13 cellular contexts compared by ENCODE assay signal in the genomic region with DNA sequence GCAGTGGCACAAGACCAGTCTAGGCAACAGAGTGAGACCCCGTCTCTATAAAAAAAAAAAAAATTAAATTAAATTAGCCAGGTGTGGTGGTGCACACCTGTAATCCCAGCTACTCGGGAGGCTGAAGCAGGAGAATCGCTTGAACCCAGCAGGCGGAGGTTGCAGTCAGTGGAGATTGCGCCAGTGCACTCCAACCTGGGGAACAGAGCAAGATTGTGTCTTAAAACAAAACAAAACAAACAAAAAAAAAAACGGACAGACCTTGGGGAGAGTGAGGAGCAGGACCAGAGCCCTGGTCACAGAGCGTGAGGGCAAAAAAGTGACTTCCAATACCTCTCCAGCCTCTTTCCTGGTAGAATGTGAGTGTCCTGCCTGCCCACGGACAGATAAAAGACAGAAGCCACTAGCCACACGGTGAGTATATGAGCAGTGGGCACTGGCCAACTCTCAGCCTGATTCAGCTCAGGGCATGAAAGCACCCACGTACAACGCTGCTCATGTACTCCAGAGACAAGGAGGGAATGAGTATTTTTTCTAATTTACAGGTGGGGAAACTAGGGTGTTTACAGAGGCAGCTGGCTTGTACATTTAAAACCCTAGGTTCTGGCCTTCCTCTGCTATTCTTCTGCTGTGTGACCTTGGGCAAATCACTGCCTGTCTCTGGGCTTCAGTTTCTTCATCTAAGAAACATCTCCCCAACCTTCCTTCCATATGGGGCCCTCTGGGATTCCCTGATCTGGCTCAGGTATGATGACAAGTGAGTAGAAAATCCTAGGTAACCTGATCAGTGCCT. TPM values are rescaled to one million over a fixed set of nuclear protein-coding genes. Genes with fewer than 3 reads are reported as not detected.
DNase-seq lines count a peak whose midpoint lies in the region; ATAC-seq and TF ChIP-seq lines count a peak whose summit lies in the region.
"Had no signal": no experiment of that assay in that cellular context is flagged by ENCODE, and none has a peak within 500 bp of the region (broad histone marks: within the 10 kb centered on the region; RNA-seq: fewer than 3 reads in every experiment).

No MANE protein-coding gene starts in this region.

- no peak overlapping the region for H3K4ac ChIP-seq in H9 (ENCODE audit: low read depth, low read length)

- H3K27ac ChIP-seq in H9 (ENCODE audit: insufficient read length, low read depth, low read length) (no peak overlapping the region), SJCRH30 (0 out of 2 replicates have a peak overlapping the region, but pooled peaks have one; percentile 9), gastroesophageal sphincter (peak overlapping the region in 3 of 4 donors; percentile 83 to 86 (median 85)), gastrocnemius medialis (peak overlapping the region; percentile 49 to 66 (median 54))

- no peaks in the 10 kb centered on the region for H3K79me2 ChIP-seq in H9 (ENCODE audit: insufficient read depth, low read length)

- in situ Hi-C loops in gastrocnemius medialis (cut with MboI; ENCODE audit: low sequenced_read_pairs in 4 of 4) = no loop called here

- WGBS in H9 (ENCODE audit: extremely low coverage, insufficient read length, low lambda C conversion rate) = no CpG with 5 or more reads among the region's 11 CpGs
- 48 to 69% methylated on average over 8 to 11 of the region's 11 CpGs for WGBS in gastroesophageal sphincter (ENCODE audit: low coverage in 1 of 2), 2 donors

- TF ChIP-seq CTCF in H9 (conservative IDR thresholded peaks at IDR 0.05) = no peak
- TF ChIP-seq CTCF in gastroesophageal sphincter (IDR thresholded peaks at IDR 0.05) = no peak
- TF ChIP-seq CTCF in gastrocnemius medialis (IDR thresholded peaks at IDR 0.05 in 4 of 5, conservative IDR thresholded peaks at IDR 0.05 in 1 of 5) = no peak

- TF ChIP-seq POLR2A in gastroesophageal sphincter (IDR thresholded peaks at IDR 0.05) (no peak), gastrocnemius medialis (IDR thresholded peaks at IDR 0.05) (no peak)

- H3K56ac ChIP-seq in H9 (ENCODE audit: insufficient read length, low read depth, low read length) = no peak overlapping the region

- no peak overlapping the region for H4K5ac ChIP-seq in H9 (ENCODE audit: insufficient read length, low read depth, low read length)

- H2AK5ac ChIP-seq in H9 (ENCODE audit: insufficient read length, low read length) = no peak overlapping the region

- H3K27ac Mint-ChIP-seq in H9 = peak overlapping the region; percentile 71 to 97 (median 84); a peak in 6 of 7 replicates
- H3K27ac Mint-ChIP-seq: T-helper 2 cell treated with Interferon-gamma antibody and Interleukin-4, amounts not matched to agents 5 μg/mL and 100 μg/mL, for 36 hours had no signal

- peak overlapping the region; percentile 58 for H3K18ac ChIP-seq in H9 (ENCODE audit: insufficient read length, low read depth, low read length)

- H3K23ac ChIP-seq in H9 (ENCODE audit: insufficient read length, low read depth, low read length) = no peak overlapping the region

- H3K27me3 ChIP-seq in H9 (ENCODE audit: insufficient read depth, low read length) (peaks cover 2% of the 10 kb centered on the region; the same call in 1 of the 2 replicates), SJCRH30 (no peaks in the 10 kb centered on the region), gastroesophageal sphincter (no peaks in the 10 kb centered on the region), gastrocnemius medialis (no peaks in the 10 kb centered on the region)

- H3K4me3 Mint-ChIP-seq in H9 = peak overlapping the region; percentile 24 to 59; a peak in 4 of 5 replicates

- H3K14ac ChIP-seq in H9 (ENCODE audit: insufficient read depth, low read length) = no peak overlapping the region

- H2AFZ ChIP-seq in H9 (ENCODE audit: low read length) = no peak overlapping the region

- no peaks in the 10 kb centered on the region for H3K36me3 ChIP-seq in SJCRH30
- H3K36me3 ChIP-seq in gastroesophageal sphincter = no peaks in the 10 kb centered on the region
- H3K36me3 ChIP-seq in gastrocnemius medialis = no peaks in the 10 kb centered on the region

- intact Hi-C loops in gastrocnemius medialis (cut with DNase I; ENCODE audit: low total_unique reads) = loop anchor here (10.0 kb wide), 1 partner anchor 466 kb away; the partner anchor contains the start of gene HSPA5

- no peak overlapping the region for H2BK5ac ChIP-seq in H9 (ENCODE audit: insufficient read length, low read length)

- peaks cover 27 to 38% of the 10 kb centered on the region in 2 experiments for H3K4me1 Mint-ChIP-seq in H9

- H3T11ph ChIP-seq in H9 (ENCODE audit: low read length) = no peak overlapping the region

- no peak overlapping the region for H2BK120ac ChIP-seq in H9 (ENCODE audit: low read depth, low read length, poor library complexity, severe bottlenecking)

- DNase-seq in H9 (no peak), SJCRH30 (no peak), gastrocnemius medialis (peak in 1 of 2 donors; percentile 10), NCI-H345 (lab: John Stamatoyannopoulos, UW) (no peak)
- DNase-seq: effector memory CD8-positive, alpha-beta T cell; Kasumi-1; naive B cell; NCI-H2107; stimulated activated CD4-positive, alpha-beta T cell treated with anti-CD3 and anti-CD28 coated beads, Interleukin-15, amount 100 ng/mL, for 24 hours had no signal

- H4K91ac ChIP-seq in H9 (ENCODE audit: insufficient read length, low read depth, low read length) = no peak overlapping the region

- TF ChIP-seq EP300 in gastroesophageal sphincter (IDR thresholded peaks at IDR 0.05) = no peak

- H3K4me2 ChIP-seq in H9 (ENCODE audit: insufficient read depth, insufficient read length, low read length) = no peak overlapping the region

- H2BK12ac ChIP-seq in H9 (ENCODE audit: insufficient read length, low read depth, low read length) = no peak overlapping the region

- H3K9me3 ChIP-seq in H9 (ENCODE audit: control insufficient read depth, low read depth, low read length) = no peaks in the 10 kb centered on the region
- H3K9me3 ChIP-seq in SJCRH30 (replicated peaks) = no peaks in the 10 kb centered on the region
- no peaks in the 10 kb centered on the region for H3K9me3 ChIP-seq in gastroesophageal sphincter
- no peaks in the 10 kb centered on the region for H3K9me3 ChIP-seq in gastrocnemius medialis

- H3K9ac ChIP-seq in H9 (ENCODE audit: extremely low read depth, insufficient read length, low read length) = no peak overlapping the region

- no peaks in the 10 kb centered on the region; a peak in 2 of 7 replicates for H3K36me3 Mint-ChIP-seq in H9 (ENCODE audit: insufficient read depth in 1 of 3, low read depth in 3 of 3)
- H3K36me3 Mint-ChIP-seq: naive B cell had no signal

- peaks cover 2% of the 10 kb centered on the region in 2 experiments; a peak in 1 of 5 replicates for H3K9me3 Mint-ChIP-seq in H9
- H3K9me3 Mint-ChIP-seq: effector memory CD8-positive, alpha-beta T cell; naive B cell; T-helper 2 cell treated with Interferon-gamma antibody and Interleukin-4, amounts not matched to agents 5 μg/mL and 100 μg/mL, for 36 hours had no signal

- peaks cover 9% of the 10 kb centered on the region for H3K23me2 ChIP-seq in H9 (ENCODE audit: insufficient read length, low read depth, low read length, poor library complexity, severe bottlenecking)

- no peak overlapping the region for H3K4me3 ChIP-seq in SJCRH30
- H3K4me3 ChIP-seq in gastroesophageal sphincter = no peak overlapping the region
- H3K4me3 ChIP-seq in gastrocnemius medialis = no peak overlapping the region

- ATAC-seq in gastroesophageal sphincter (no peak), gastrocnemius medialis (no peak), HG03442 (IDR thresholded peaks at IDR 0.05; ENCODE audit: unreplicated experiment) (no peak), GM19463 (IDR thresholded peaks at IDR 0.05; ENCODE audit: unreplicated experiment) (no peak)
- ATAC-seq: effector memory CD8-positive, alpha-beta T cell had no signal

- H4K20me1 ChIP-seq in H9 (ENCODE audit: control insufficient read depth, insufficient read depth, insufficient read length) = no peaks in the 10 kb centered on the region

- no peak overlapping the region for H4K8ac ChIP-seq in H9 (replicated peaks; ENCODE audit: insufficient read length, low read depth, low read length)

- H3K79me1 ChIP-seq in H9 (ENCODE audit: insufficient read depth, low read depth, low read length, poor library complexity, severe bottlenecking) = no peaks in the 10 kb centered on the region

- H3K4me1 ChIP-seq in H9 (ENCODE audit: insufficient read depth, low read length) = peaks cover 5% of the 10 kb centered on the region; the same call in 1 of the 2 replicates
- peaks cover 24% of the 10 kb centered on the region for H3K4me1 ChIP-seq in SJCRH30
- H3K4me1 ChIP-seq in gastroesophageal sphincter = peaks cover 0 to 80% (median 28%) of the 10 kb centered on the region in 3 donors
- H3K4me1 ChIP-seq in gastrocnemius medialis = peaks cover 17 to 28% of the 10 kb centered on the region in 2 donors

- peaks cover 37% of the 10 kb centered on the region for H3K27me3 Mint-ChIP-seq in H9 (ENCODE audit: low read depth)

- no peak overlapping the region for H2BK20ac ChIP-seq in H9 (ENCODE audit: low read depth, low read length, poor library complexity, severe bottlenecking)

- H2BK15ac ChIP-seq in H9 (ENCODE audit: low read depth, low read length) = no peak overlapping the region

RNA-seq across cellular contexts. Expression of gene OLFML2A, which starts 1.8 kb away (rescaled TPM):
- total RNA-seq in H9 (2021) (5.8 and 6.0 TPM in 2 replicates), gastroesophageal sphincter (10 to 100 TPM; 21.7 to 85.7 (median 43.2) TPM), gastrocnemius medialis (10 to 100 TPM in 3 of 4 donors, 1 to 10 TPM in 1; 6.9 to 48.0 (median 32.8) TPM)
- total RNA-seq in SJCRH30 (2014; rRNA removed; shearing (Covaris generic)) = 11.8 and 13.4 TPM in 2 replicates

RNA-seq across cellular contexts. Expression of gene NR6A1, which starts 7.7 kb away (rescaled TPM):
- total RNA-seq in H9 (2021) = 98.9 and 99.3 TPM in 2 replicates
- 5.1 and 6.0 TPM in 2 replicates for total RNA-seq in SJCRH30 (2014; rRNA removed; shearing (Covaris generic))
- 1 to 10 TPM in 1 of 4 donors, under 1 TPM in 3; 0.16 to 4.4 (median 0.62) TPM for total RNA-seq in gastroesophageal sphincter
- 1 to 10 TPM in 3 of 4 donors, under 1 TPM in 1; 0.58 to 5.6 (median 2.1) TPM for total RNA-seq in gastrocnemius medialis

Comparison
In these comparisons a context has a peak if more than half of its experiments do, and no peak if none do; other contexts are left out.
1. RNA of gene NR6A1, which starts 7.7 kb away (total RNA-seq): 98.9 to 99.3 TPM in H9; 5.1 to 6.0 TPM in SJCRH30, 0.58 to 5.6 TPM in gastrocnemius medialis and 0.16 to 4.4 TPM in gastroesophageal sphincter; every median in the first group is over 10 times any median in the second.